In the genomic region with DNA sequence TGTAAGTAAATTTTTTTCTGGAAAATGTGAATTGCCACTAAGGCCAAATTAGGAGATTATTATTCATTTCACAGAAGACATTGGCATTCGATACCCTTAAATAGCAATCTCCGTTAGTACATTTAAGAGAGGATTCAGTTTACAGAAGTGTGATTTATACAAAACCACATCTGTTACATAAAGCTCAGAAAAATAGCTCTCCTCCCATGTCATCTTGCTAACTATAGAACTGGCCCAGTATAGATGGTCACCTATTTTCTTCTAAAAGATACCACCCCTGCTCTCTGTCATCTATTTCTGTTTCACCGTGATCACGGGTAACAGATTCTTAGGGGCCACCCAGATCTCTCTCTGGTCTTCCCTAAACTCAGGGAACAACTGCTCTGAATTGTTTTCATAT, we compare ENCODE assay signal across 1 cellular context.
TF ChIP-seq lines count a peak whose summit lies in the region.

No MANE protein-coding gene starts in this region.

TF ChIP-seq in GM12878, 131 proteins besides CTCF, POLR2A, EP300 and RAD21 (continued from another document):
- no peak for TF ChIP-seq ASH2L (IDR thresholded peaks at IDR 0.05; ENCODE audit: borderline replicate concordance, low read depth)
